Comparison of ENCODE assay signal across 17 cellular contexts in genomic region chr12:68400231-68400829, GRCh38.
A peak's percentile ranks its signal among the peaks of the same experiment; 100 is the strongest.
DNase-seq lines count a peak whose midpoint lies in the region; ATAC-seq, FAIRE-seq and TF ChIP-seq lines count a peak whose summit lies in the region.
"Had no signal": no experiment of that assay in that cellular context is flagged by ENCODE, and none has a peak within 500 bp of the region (broad histone marks: within the 10 kb centered on the region; RNA-seq: fewer than 3 reads in every experiment).

No MANE protein-coding gene starts in this region.

- no peaks in the 10 kb centered on the region for H3K9me3 ChIP-seq in smooth muscle cell (replicated peaks; ENCODE audit: low read depth)
- H3K9me3 ChIP-seq: esophagus squamous epithelium had no signal

- DNase-seq in NCI-H510A treated with DMSO at 0.1 percent for 48 hours (lab: John Stamatoyannopoulos, UW) (peak; percentile 64), NCI-H510A (lab: John Stamatoyannopoulos, UW) (no peak), NCI-H2196 (lab: John Stamatoyannopoulos, UW; ENCODE audit: unreplicated experiment) (peak; percentile 53), dermis blood vessel endothelial cell (peak; percentile 7), NAMALWA (ENCODE audit: low spot score) (no peak), urothelium cell line (ENCODE audit: low spot score) (no peak), smooth muscle cell (lab: John Stamatoyannopoulos, UW; ENCODE audit: unreplicated experiment) (no peak)
- DNase-seq: activated naive CD4-positive, alpha-beta T cell treated with Interleukin-2 at 50 U/mL for 16 hours; esophagus squamous epithelium; HFFc6; KG1; NCI-H524 treated with DMSO at 0.1 percent for 48 hours; stimulated activated CD4-positive, alpha-beta T cell treated with anti-CD3 and anti-CD28 coated beads, Interleukin-12 subunit alpha, Interleukin-12 subunit beta, amount 100 ng/mL, for 4 hours had no signal

- TF ChIP-seq CTCF in smooth muscle cell (IDR thresholded peaks at IDR 0.05; ENCODE audit: borderline replicate concordance, insufficient read depth, poor library complexity, severe bottlenecking) = no peak

- H3K4me3 ChIP-seq in smooth muscle cell = no peak overlapping the region
- H3K4me3 ChIP-seq: esophagus squamous epithelium, GM12878 had no signal

- H4K20me1 ChIP-seq in smooth muscle cell (ENCODE audit: low read depth) = no peaks in the 10 kb centered on the region

- no peak overlapping the region for H3K9ac ChIP-seq in smooth muscle cell (ENCODE audit: low read depth)

- H3K27me3 ChIP-seq in smooth muscle cell (ENCODE audit: low read depth) = no peaks in the 10 kb centered on the region
- H3K27me3 ChIP-seq: esophagus squamous epithelium had no signal

- no peaks in the 10 kb centered on the region for H3K36me3 ChIP-seq in smooth muscle cell (ENCODE audit: low read depth)
- H3K36me3 ChIP-seq: esophagus squamous epithelium had no signal

- no peaks in the 10 kb centered on the region for H3K4me1 ChIP-seq in smooth muscle cell (ENCODE audit: low read depth)

- H3K79me2 ChIP-seq in smooth muscle cell (ENCODE audit: low read depth) = no peaks in the 10 kb centered on the region

- no peak for ATAC-seq in HG03175 (IDR thresholded peaks at IDR 0.05; ENCODE audit: unreplicated experiment)
- ATAC-seq: GM12878, left lobe of liver had no signal

- H3K4me2 ChIP-seq in smooth muscle cell = no peak overlapping the region

- H3K27ac ChIP-seq in smooth muscle cell (ENCODE audit: low read depth) = no peak overlapping the region
- H3K27ac ChIP-seq: esophagus squamous epithelium had no signal

- H2AFZ ChIP-seq in smooth muscle cell (ENCODE audit: low read depth) = no peak overlapping the region

- 91% methylated on average over 5 of the region's 5 CpGs for WGBS in smooth muscle cell (ENCODE audit: low lambda C conversion rate)

- FAIRE-seq in urothelium cell line (lab: Jason Lieb, UNC) = no peak
- FAIRE-seq: A204.1, GM12878 had no signal

- H3F3A ChIP-seq in smooth muscle cell (ENCODE audit: low read depth) = no peaks in the 10 kb centered on the region

Comparison
In these comparisons a context has a peak if more than half of its experiments do, and no peak if none do; other contexts are left out.
1. DNase-seq: peak in NCI-H510A treated with DMSO at 0.1 percent for 48 hours (single experiment), NCI-H2196 (single experiment) and dermis blood vessel endothelial cell (single experiment); none in NCI-H510A (single experiment), NAMALWA (single experiment), urothelium cell line (single experiment) and smooth muscle cell (single experiment).